ENCODE assay signal across 1 cellular context in the genomic region with DNA sequence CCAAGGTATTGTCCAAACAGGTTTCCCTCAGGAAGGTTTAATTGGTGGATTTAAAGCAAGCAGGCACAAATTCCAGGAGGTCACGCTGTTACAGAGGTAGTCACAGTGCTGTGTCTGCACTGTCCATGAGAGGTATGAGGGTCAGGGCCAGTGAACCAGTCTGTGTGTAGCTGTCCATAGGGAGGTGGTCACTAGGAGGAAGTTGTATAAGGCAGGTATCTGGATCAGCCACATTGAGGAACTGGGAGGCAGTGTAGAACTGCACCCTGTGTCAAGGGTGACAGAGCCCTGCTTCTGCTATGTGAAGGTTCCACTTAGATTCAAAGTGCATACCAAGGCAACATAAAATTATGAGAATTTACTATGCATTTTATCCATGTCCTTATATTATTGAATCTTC.
TF ChIP-seq lines count a peak whose summit lies in the region.

No MANE protein-coding gene starts in this region.

TF ChIP-seq in IMR-90, 13 proteins besides CTCF, POLR2A, EP300 and RAD21:
- TF ChIP-seq, protein P1, sequence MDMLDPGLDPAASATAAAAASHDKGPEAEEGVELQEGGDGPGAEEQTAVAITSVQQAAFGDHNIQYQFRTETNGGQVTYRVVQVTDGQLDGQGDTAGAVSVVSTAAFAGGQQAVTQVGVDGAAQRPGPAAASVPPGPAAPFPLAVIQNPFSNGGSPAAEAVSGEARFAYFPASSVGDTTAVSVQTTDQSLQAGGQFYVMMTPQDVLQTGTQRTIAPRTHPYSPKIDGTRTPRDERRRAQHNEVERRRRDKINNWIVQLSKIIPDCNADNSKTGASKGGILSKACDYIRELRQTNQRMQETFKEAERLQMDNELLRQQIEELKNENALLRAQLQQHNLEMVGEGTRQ (IDR thresholded peaks at IDR 0.05; ENCODE audit: low read depth, low read length): no peak
- no peak for TF ChIP-seq RFX5 (IDR thresholded peaks at IDR 0.05; ENCODE audit: low read depth, low read length)
- TF ChIP-seq, protein P2, sequence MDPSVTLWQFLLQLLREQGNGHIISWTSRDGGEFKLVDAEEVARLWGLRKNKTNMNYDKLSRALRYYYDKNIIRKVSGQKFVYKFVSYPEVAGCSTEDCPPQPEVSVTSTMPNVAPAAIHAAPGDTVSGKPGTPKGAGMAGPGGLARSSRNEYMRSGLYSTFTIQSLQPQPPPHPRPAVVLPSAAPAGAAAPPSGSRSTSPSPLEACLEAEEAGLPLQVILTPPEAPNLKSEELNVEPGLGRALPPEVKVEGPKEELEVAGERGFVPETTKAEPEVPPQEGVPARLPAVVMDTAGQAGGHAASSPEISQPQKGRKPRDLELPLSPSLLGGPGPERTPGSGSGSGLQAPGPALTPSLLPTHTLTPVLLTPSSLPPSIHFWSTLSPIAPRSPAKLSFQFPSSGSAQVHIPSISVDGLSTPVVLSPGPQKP (IDR thresholded peaks at IDR 0.05; ENCODE audit: borderline replicate concordance, low read depth, low read length): no peak
- TF ChIP-seq MAFK (IDR thresholded peaks at IDR 0.05; ENCODE audit: low read depth, low read length): no peak
- TF ChIP-seq MXI1 (IDR thresholded peaks at IDR 0.05; ENCODE audit: borderline replicate concordance, low read depth, low read length): no peak
- no peak for TF ChIP-seq NFE2L2 (IDR thresholded peaks at IDR 0.05; ENCODE audit: low read depth, low read length)
